25 cellular contexts compared by ENCODE assay signal in the genomic region with DNA sequence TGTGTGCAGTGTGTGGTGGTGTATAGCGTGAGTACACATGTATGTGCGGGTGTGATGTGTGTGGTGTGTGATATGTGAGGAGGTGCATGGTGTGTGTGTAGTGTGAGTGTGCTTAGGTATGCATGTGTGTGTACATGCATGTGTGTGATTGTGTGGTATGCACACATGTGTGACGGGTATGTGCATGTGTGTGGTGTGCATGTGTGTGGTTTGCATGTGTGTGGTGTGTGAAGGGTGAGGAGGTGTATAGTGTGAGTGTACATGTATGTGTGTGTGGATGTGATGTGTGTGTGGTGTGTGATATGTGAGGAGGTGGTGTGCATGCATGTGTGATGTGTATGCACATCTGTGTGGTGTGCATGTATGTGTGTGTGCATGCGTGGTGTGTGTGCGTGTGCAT.
"Had no signal": no experiment of that assay in that cellular context is flagged by ENCODE, and none has a peak within 500 bp of the region (broad histone marks: within the 10 kb centered on the region; RNA-seq: fewer than 3 reads in every experiment).

No MANE protein-coding gene starts in this region.

- H3K9me3 Mint-ChIP-seq: central memory CD8-positive, alpha-beta T cell; effector memory CD8-positive, alpha-beta T cell; mesothelial cell of epicardium; naive B cell; nephron; neural progenitor cell; stimulated activated naive CD8-positive, alpha-beta T cell treated with anti-CD3 and anti-CD28 coated beads, Interleukin-15, amount 100 ng/mL, for 72 hours had no signal

- H3K27me3 ChIP-seq: neural progenitor cell, transverse colon had no signal

- H3K4me3 ChIP-seq: coronary artery, lower lobe of right lung, mucosa of descending colon, neural progenitor cell, psoas muscle, skin epidermis, spleen, suprapubic skin, transverse colon had no signal

- H3K4me1 Mint-ChIP-seq: central memory CD8-positive, alpha-beta T cell; naive B cell; nephron; stimulated activated naive CD8-positive, alpha-beta T cell treated with anti-CD3 and anti-CD28 coated beads, Interleukin-15, amount 100 ng/mL, for 72 hours had no signal

- H3K27me3 Mint-ChIP-seq: central memory CD8-positive, alpha-beta T cell; stimulated activated naive CD8-positive, alpha-beta T cell treated with anti-CD3 and anti-CD28 coated beads, Interleukin-15, amount 100 ng/mL, for 72 hours had no signal

- H3K36me3 ChIP-seq: lower lobe of right lung, neural progenitor cell, spleen, suprapubic skin, transverse colon had no signal

- H3K36me3 Mint-ChIP-seq: mesothelial cell of epicardium, naive B cell, neural progenitor cell had no signal

- H3K9me3 ChIP-seq: lower lobe of right lung, mucosa of descending colon, psoas muscle, spleen, suprapubic skin, transverse colon had no signal

- H3K27ac Mint-ChIP-seq: effector memory CD8-positive, alpha-beta T cell; mesothelial cell of epicardium; naive B cell; nephron; neural progenitor cell; stimulated activated naive CD8-positive, alpha-beta T cell treated with anti-CD3 and anti-CD28 coated beads, Interleukin-15, amount 100 ng/mL, for 72 hours had no signal

- H3K4me1 ChIP-seq: lower lobe of right lung, neural progenitor cell, psoas muscle, spleen, suprapubic skin, transverse colon had no signal

- H3K4me3 Mint-ChIP-seq: central memory CD8-positive, alpha-beta T cell; effector memory CD8-positive, alpha-beta T cell; mesothelial cell of epicardium; naive B cell; nephron; neural progenitor cell; stimulated activated naive CD8-positive, alpha-beta T cell treated with anti-CD3 and anti-CD28 coated beads, Interleukin-15, amount 100 ng/mL, for 72 hours had no signal

- ATAC-seq: effector memory CD8-positive, alpha-beta T cell; left ventricle myocardium superior; mucosa of descending colon; psoas muscle; right cardiac atrium; stimulated activated naive CD8-positive, alpha-beta T cell treated with anti-CD3 and anti-CD28 coated beads, Interleukin-15, amount 100 ng/mL, for 72 hours had no signal

- DNase-seq: dermis blood vessel endothelial cell; effector memory CD8-positive, alpha-beta T cell; erythroblast; hypothalamus; left ventricle myocardium superior; lower lobe of right lung; mucosa of descending colon; naive B cell; nucleus accumbens; psoas muscle; right cardiac atrium; spleen; stimulated activated naive CD4-positive, alpha-beta T cell; stimulated activated naive CD8-positive, alpha-beta T cell treated with anti-CD3 and anti-CD28 coated beads, Interleukin-15, amount 100 ng/mL, for 72 hours; transverse colon had no signal

- FAIRE-seq: endometrium, frontal cortex, keratinocyte had no signal

- H3K27ac ChIP-seq: coronary artery, lower lobe of right lung, neural progenitor cell, psoas muscle, skin epidermis, spleen, suprapubic skin, transverse colon had no signal
